ENCODE assay signal across 9 cellular contexts in the genomic region with DNA sequence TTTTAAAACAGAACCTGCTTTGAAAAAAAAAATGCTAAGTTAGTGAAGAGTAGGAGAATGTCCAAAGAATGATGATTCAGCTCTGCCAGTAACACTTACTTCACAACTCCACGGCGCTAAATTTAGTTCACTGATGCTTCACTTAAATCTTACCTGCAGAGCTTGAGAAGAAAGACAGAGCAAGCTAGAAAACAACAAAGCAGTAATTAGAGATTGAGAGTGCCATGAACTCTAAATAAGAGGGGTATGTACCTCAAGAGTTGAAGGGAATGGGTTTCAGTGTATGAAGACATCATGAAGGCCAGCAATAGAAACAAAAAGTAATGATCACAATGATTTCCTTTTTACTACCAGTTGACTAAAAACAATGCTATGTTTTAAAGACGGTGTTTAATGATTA. TPM values are rescaled to one million over a fixed set of nuclear protein-coding genes. Genes with fewer than 3 reads are reported as not detected.
A peak's percentile ranks its signal among the peaks of the same experiment; 100 is the strongest.
DNase-seq lines count a peak whose midpoint lies in the region; ATAC-seq, FAIRE-seq and TF ChIP-seq lines count a peak whose summit lies in the region.
"Had no signal": no experiment of that assay in that cellular context is flagged by ENCODE, and none has a peak within 500 bp of the region (broad histone marks: within the 10 kb centered on the region; RNA-seq: fewer than 3 reads in every experiment).

No MANE protein-coding gene starts in this region.

- FAIRE-seq in H54 (lab: Jason Lieb, UNC), result peak; percentile 62
- FAIRE-seq: kidney had no signal

- ATAC-seq in GM18909 (IDR thresholded peaks at IDR 0.05; ENCODE audit: poor library complexity, unreplicated experiment), result peak; percentile 81
- ATAC-seq in HG03045 (IDR thresholded peaks at IDR 0.05; ENCODE audit: unreplicated experiment), result no peak
- ATAC-seq: T-cell had no signal

- no peak for TF ChIP-seq POLR2A in H54 (IDR thresholded peaks at IDR 0.05; ENCODE audit: low read depth, low read length)

- DNase-seq in H54 (ENCODE audit: insufficient read length, low spot score) (no peak), RPMI8226 (peak; percentile 36), myocyte (ENCODE audit: low read depth) (peak; percentile 14), mesenteric fat pad (ENCODE audit: low spot score) (no peak), H4 (ENCODE audit: low spot score) (no peak)
- DNase-seq: kidney, T-cell had no signal

RNA-seq across cellular contexts. Expression of gene EPRS1, which starts 32.8 kb away (rescaled TPM):
- total RNA-seq in myocyte (69.3 and 83.8 TPM in 2 replicates), mesenteric fat pad (108 TPM)
- 65.7 TPM for polyA plus RNA-seq in myocyte (2012)
- total RNA-seq in H4 (2014; rRNA removed; shearing (Covaris generic)), result 59.3 and 61.5 TPM in 2 replicates

Comparison
In these comparisons a context has a peak if more than half of its experiments do, and no peak if none do; other contexts are left out.
1. DNase-seq: peak in RPMI8226 (single experiment) and myocyte (single experiment); none in H54 (single experiment), mesenteric fat pad (single experiment) and H4 (single experiment).